ENCODE assay signal across 8 cellular contexts in the genomic region with DNA sequence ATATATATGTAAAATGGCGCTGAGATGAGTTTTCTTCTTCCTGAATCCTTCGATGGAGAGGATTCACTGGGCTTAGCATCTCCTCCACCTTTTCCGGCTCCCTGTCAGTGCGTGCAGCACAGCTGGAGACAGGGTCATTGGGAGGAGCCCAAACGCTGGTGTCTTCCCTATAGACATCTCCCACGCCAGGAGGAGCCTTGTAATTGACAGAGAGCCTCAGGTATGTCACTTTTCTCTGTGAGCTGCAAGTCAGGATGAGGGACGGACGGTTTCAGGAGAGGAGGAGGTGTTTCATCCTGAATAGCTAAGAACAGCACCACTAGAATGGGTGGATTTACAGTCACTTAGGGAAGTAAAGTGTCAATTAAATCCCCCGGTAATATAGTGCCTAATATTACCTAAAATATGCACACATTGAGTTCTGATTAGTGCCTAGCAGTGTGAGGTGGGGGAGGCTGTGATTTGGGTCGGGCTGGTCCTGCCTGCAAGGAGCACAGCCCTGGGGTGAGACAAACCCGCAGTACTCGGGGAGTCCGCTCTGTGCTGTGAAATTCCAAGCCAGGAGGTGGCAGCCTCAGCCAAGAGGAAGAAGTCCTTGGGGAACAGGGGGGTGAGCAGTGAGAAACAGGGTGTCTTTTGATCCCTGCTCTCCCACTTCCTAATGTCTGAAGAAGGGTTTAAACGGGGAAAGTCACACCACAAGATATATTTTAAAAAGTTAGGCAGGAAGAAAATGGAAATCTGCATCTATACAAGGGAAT. TPM values are rescaled to one million over a fixed set of nuclear protein-coding genes. Genes with fewer than 3 reads are reported as not detected.
DNase-seq lines count a peak whose midpoint lies in the region; ATAC-seq and TF ChIP-seq lines count a peak whose summit lies in the region.

No MANE protein-coding gene starts in this region.

- intact Hi-C loops in posterior cingulate gyrus (cut with DNase I) = loop anchor here (5.0 kb wide), 1 partner anchor 453 kb away; no protein-coding TSS in a partner anchor

- TF ChIP-seq CTCF in LNCAP (IDR thresholded peaks at IDR 0.05) (peak; percentile 39; the same call in 1 of the 2 replicates), foreskin keratinocyte (conservative IDR thresholded peaks at IDR 0.05) (peak; percentile 82)

- no peak for ATAC-seq in activated CD8-positive, alpha-beta T cell treated with anti-CD3 and anti-CD28 coated beads, Interleukin-2, amount 10 ng/mL, durations not matched to agents 7 days and 5 days
- ATAC-seq in foreskin keratinocyte (peak; percentile 58), HG02623 (IDR thresholded peaks at IDR 0.05; ENCODE audit: unreplicated experiment) (no peak)

- H3K36me3 Mint-ChIP-seq in activated CD8-positive, alpha-beta T cell treated with anti-CD3 and anti-CD28 coated beads, Interleukin-2, amount 10 ng/mL, durations not matched to agents 7 days and 5 days (ENCODE audit: low read depth) = peaks cover 10% of the 10 kb centered on the region

- CTCF ChIA-PET in activated CD8-positive, alpha-beta T cell treated with anti-CD3 and anti-CD28 coated beads, Interleukin-2, amount 10 ng/mL, durations not matched to agents 7 days and 5 days (lab: Charles Lee) = no interaction called here

- no peaks in the 10 kb centered on the region for H3K9me3 Mint-ChIP-seq in activated CD8-positive, alpha-beta T cell treated with anti-CD3 and anti-CD28 coated beads, Interleukin-2, amount 10 ng/mL, durations not matched to agents 7 days and 5 days (ENCODE audit: insufficient read depth)

- no peaks in the 10 kb centered on the region for H3K9me3 ChIP-seq in effector memory CD4-positive, alpha-beta T cell (ENCODE audit: control insufficient read depth, low read length)

- peaks cover 9% of the 10 kb centered on the region for H3K36me3 ChIP-seq in effector memory CD4-positive, alpha-beta T cell (ENCODE audit: control insufficient read depth, insufficient read depth, low read length)

- H3K4me3 ChIP-seq in effector memory CD4-positive, alpha-beta T cell (ENCODE audit: insufficient read depth, low read depth, low read length, poor library complexity, severe bottlenecking) = no peak overlapping the region

- DNase-seq in ELF-1 (ENCODE audit: low read depth, low spot score) (peak; percentile 65), foreskin keratinocyte (peak in 1 of 2 donors; percentile 44), posterior cingulate gyrus (peak; percentile 60 to 95 (median 74)), SHP77 (lab: John Stamatoyannopoulos, UW) (no peak)
- DNase-seq in activated CD8-positive, alpha-beta T cell treated with anti-CD3 and anti-CD28 coated beads, Interleukin-2, amount 10 ng/mL, durations not matched to agents 7 days and 5 days = peak; percentile 41
- DNase-seq in effector memory CD4-positive, alpha-beta T cell = no peak

- H3K4me1 Mint-ChIP-seq in activated CD8-positive, alpha-beta T cell treated with anti-CD3 and anti-CD28 coated beads, Interleukin-2, amount 10 ng/mL, durations not matched to agents 7 days and 5 days (ENCODE audit: low read depth) = peaks cover 11% of the 10 kb centered on the region

- POLR2A ChIA-PET in activated CD8-positive, alpha-beta T cell treated with anti-CD3 and anti-CD28 coated beads, Interleukin-2, amount 10 ng/mL, durations not matched to agents 7 days and 5 days (lab: Charles Lee) = no interaction called here

- H3K4me1 ChIP-seq in foreskin keratinocyte = peaks cover 19% of the 10 kb centered on the region
- H3K4me1 ChIP-seq in effector memory CD4-positive, alpha-beta T cell (ENCODE audit: control insufficient read depth, insufficient read depth, low read length, poor library complexity, severe bottlenecking) = no peaks in the 10 kb centered on the region

- no peaks in the 10 kb centered on the region for H3K27me3 ChIP-seq in foreskin keratinocyte
- H3K27me3 ChIP-seq in effector memory CD4-positive, alpha-beta T cell (replicated peaks; ENCODE audit: control insufficient read depth, insufficient read depth, low read length, poor library complexity, severe bottlenecking) = no peaks in the 10 kb centered on the region

- H3K27me3 Mint-ChIP-seq in activated CD8-positive, alpha-beta T cell treated with anti-CD3 and anti-CD28 coated beads, Interleukin-2, amount 10 ng/mL, durations not matched to agents 7 days and 5 days (ENCODE audit: low read depth) = no peaks in the 10 kb centered on the region

- no peak overlapping the region for H3K27ac ChIP-seq in foreskin keratinocyte
- no peak overlapping the region for H3K27ac ChIP-seq in effector memory CD4-positive, alpha-beta T cell (ENCODE audit: insufficient read depth, low read length, poor library complexity, severe bottlenecking)

- H3K4me3 Mint-ChIP-seq in activated CD8-positive, alpha-beta T cell treated with anti-CD3 and anti-CD28 coated beads, Interleukin-2, amount 10 ng/mL, durations not matched to agents 7 days and 5 days = no peak overlapping the region

- no peak overlapping the region for H3K27ac Mint-ChIP-seq in activated CD8-positive, alpha-beta T cell treated with anti-CD3 and anti-CD28 coated beads, Interleukin-2, amount 10 ng/mL, durations not matched to agents 7 days and 5 days

RNA-seq across cellular contexts. Expression of gene IL15RA, which starts 28.2 kb away (rescaled TPM):
- total RNA-seq in activated CD8-positive, alpha-beta T cell treated with anti-CD3 and anti-CD28 coated beads, Interleukin-2, amount 10 ng/mL, durations not matched to agents 7 days and 5 days = 10 to 100 TPM; 17.2 to 18.1 TPM
- total RNA-seq in foreskin keratinocyte = 2.3 and 3.6 TPM in 2 replicates
- polyA plus RNA-seq in foreskin keratinocyte = 3.2 and 5.1 TPM in 2 replicates

RNA-seq across cellular contexts. Expression of gene FBH1, which starts 59.1 kb away (rescaled TPM):
- 10 to 100 TPM; 62.6 to 64.4 TPM for total RNA-seq in activated CD8-positive, alpha-beta T cell treated with anti-CD3 and anti-CD28 coated beads, Interleukin-2, amount 10 ng/mL, durations not matched to agents 7 days and 5 days
- 62.0 and 64.7 TPM in 2 replicates for total RNA-seq in foreskin keratinocyte
- 55.0 and 57.4 TPM in 2 replicates for polyA plus RNA-seq in foreskin keratinocyte

RNA-seq across cellular contexts. Expression of gene ANKRD16, which starts 59.5 kb away (rescaled TPM):
- total RNA-seq in activated CD8-positive, alpha-beta T cell treated with anti-CD3 and anti-CD28 coated beads, Interleukin-2, amount 10 ng/mL, durations not matched to agents 7 days and 5 days = 1 to 10 TPM; 5.2 to 5.7 TPM
- total RNA-seq in foreskin keratinocyte = 5.2 and 5.7 TPM in 2 replicates
- polyA plus RNA-seq in foreskin keratinocyte = 5.6 and 6.4 TPM in 2 replicates

Comparison
In these comparisons a context has a peak if more than half of its experiments do, and no peak if none do; other contexts are left out.
1. DNase-seq: peak in ELF-1 (single experiment), activated CD8-positive, alpha-beta T cell treated with anti-CD3 and anti-CD28 coated beads, Interleukin-2, amount 10 ng/mL, durations not matched to agents 7 days and 5 days (single experiment) and posterior cingulate gyrus (10 of 10); none in SHP77 (0 of 2) and effector memory CD4-positive, alpha-beta T cell (0 of 3).